In the genomic region with DNA sequence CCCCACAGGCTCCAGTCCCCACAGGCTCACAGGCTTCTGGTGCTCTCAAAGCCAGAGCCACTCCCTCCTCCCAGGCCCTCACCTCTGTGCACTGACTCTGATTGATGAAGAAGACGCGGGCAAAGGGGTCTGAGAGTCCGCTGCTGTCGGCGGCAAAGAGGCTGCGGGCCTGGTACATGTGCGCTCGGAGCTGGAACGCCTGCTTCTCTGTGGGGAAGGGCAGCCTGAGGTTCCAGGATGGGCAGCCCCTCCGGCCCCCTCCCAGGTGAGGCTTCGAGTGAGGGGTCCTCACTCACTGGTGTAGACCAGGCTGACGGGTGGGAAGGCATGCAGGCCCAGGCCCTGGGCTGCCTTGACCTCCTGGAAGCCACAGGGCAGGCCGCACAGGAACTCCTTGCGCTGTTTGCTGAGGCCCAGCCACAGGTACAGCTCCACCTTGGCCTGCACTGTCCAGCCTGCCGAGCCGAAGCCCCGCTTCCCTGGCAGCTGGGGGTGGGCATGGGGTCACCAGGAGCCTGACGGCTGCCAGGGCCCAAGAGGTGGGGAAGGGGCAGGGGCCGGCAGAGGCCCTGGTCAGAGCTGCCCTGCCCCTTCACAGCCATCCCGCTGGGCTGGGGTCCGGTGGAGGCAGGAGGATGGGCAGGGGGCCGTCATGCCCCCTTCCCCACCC, we compare ENCODE assay signal across 22 cellular contexts. TPM values are rescaled to one million over a fixed set of nuclear protein-coding genes. Genes with fewer than 3 reads are reported as not detected.
"Had no signal": no experiment of that assay in that cellular context is flagged by ENCODE, and none has a peak within 500 bp of the region (broad histone marks: within the 10 kb centered on the region; RNA-seq: fewer than 3 reads in every experiment).

No MANE protein-coding gene starts in this region.

- H3K4me1 ChIP-seq: left lung, pancreas, prostate gland, uterus had no signal

- H3K9me3 ChIP-seq: esophagus squamous epithelium, heart right ventricle, left lung, pancreas, prostate gland, thoracic aorta, uterus had no signal

- ATAC-seq: heart right ventricle, left lung, pancreas had no signal

- H3K36me3 ChIP-seq: esophagus squamous epithelium, heart right ventricle, left lung, pancreas, prostate gland, thoracic aorta, uterus had no signal

- FAIRE-seq: bronchial epithelial cell, colon, endometrium, pancreas had no signal

- H3K27me3 ChIP-seq: esophagus squamous epithelium, heart right ventricle, pancreas, uterus had no signal

- DNase-seq: activated CD4-positive, alpha-beta T cell treated with anti-CD3 and anti-CD28 coated beads for 4 hours; activated CD4-positive, alpha-beta T cell treated with anti-CD3 and anti-CD28 coated beads, Interleukin-2, amount 50 U/mL, for 4 hours; activated effector memory CD4-positive, alpha-beta T cell treated with Interleukin-2 at 50 U/mL for 16 hours; activated naive CD4-positive, alpha-beta T cell treated with Interleukin-2 at 50 U/mL for 16 hours; dermis blood vessel endothelial cell; effector CD8-positive, alpha-beta T cell; esophagus squamous epithelium; foreskin melanocyte; heart right ventricle; left lung; stimulated activated CD4-positive, alpha-beta T cell treated with anti-CD3 and anti-CD28 coated beads, Interleukin-2, amount 100 ng/mL, for 48 hours; stimulated activated naive CD4-positive, alpha-beta T cell treated with Interleukin-2 at 50 U/mL for 16 hours; T-helper 1 cell; trophoblast cell; uterus had no signal

- H3K4me3 ChIP-seq: esophagus squamous epithelium, heart right ventricle, left lung, pancreas, prostate gland, thoracic aorta, uterus had no signal

- H3K27ac ChIP-seq: epithelial cell of prostate, esophagus squamous epithelium, heart right ventricle, left lung, pancreas, prostate gland, thoracic aorta, uterus had no signal

RNA-seq across cellular contexts. Expression of a gene that starts 2.0 kb away (rescaled TPM):
- total RNA-seq: bronchial epithelial cell had no signal
